In genomic region chr12:30846776-30847175, GRCh38 we compare ENCODE assay signal across 5 cellular contexts.
"Had no signal": no experiment of that assay in that cellular context is flagged by ENCODE, and none has a peak within 500 bp of the region (broad histone marks: within the 10 kb centered on the region; RNA-seq: fewer than 3 reads in every experiment).

No MANE protein-coding gene starts in this region.

- H3K27me3 ChIP-seq: Peyer's patch, SJSA1 had no signal

- H3K27me3 Mint-ChIP-seq: T-cell had no signal

- H3K4me1 ChIP-seq: Peyer's patch, SJSA1 had no signal

- H3K9me3 ChIP-seq: Peyer's patch, SJSA1, SK-N-SH had no signal

- H3K4me2 ChIP-seq: SK-N-SH had no signal

- H3K36me3 Mint-ChIP-seq: T-cell had no signal

- ATAC-seq: T-cell had no signal

- H3K36me3 ChIP-seq: Peyer's patch, SJSA1 had no signal

- H3K27ac ChIP-seq: Peyer's patch, SJSA1 had no signal

- H3K4me3 Mint-ChIP-seq: T-cell had no signal

- H3K9ac ChIP-seq: SK-N-SH had no signal

- H3K4me3 ChIP-seq: Peyer's patch, SJSA1 had no signal

- DNase-seq: Peyer's patch, Right ventricle myocardium superior had no signal

- H3K27ac Mint-ChIP-seq: T-cell had no signal

- H3K9me3 Mint-ChIP-seq: T-cell had no signal
